In genomic region chr12:52771088-52771487, GRCh38 we compare ENCODE assay signal across 38 cellular contexts. TPM values are rescaled to one million over a fixed set of nuclear protein-coding genes. Genes with fewer than 3 reads are reported as not detected.
"Had no signal": no experiment of that assay in that cellular context is flagged by ENCODE, and none has a peak within 500 bp of the region (broad histone marks: within the 10 kb centered on the region; RNA-seq: fewer than 3 reads in every experiment).

No MANE protein-coding gene starts in this region.

- ATAC-seq: activated naive CD4-positive, alpha-beta T cell treated with anti-CD3 and anti-CD28 coated beads, Interleukin-2, amount 50 U/mL, for 72 hours; activated naive CD8-positive, alpha-beta T cell treated with anti-CD3 and anti-CD28 coated beads, Interleukin-2, amount 50 U/mL, for 24 hours; activated T-cell treated with anti-CD3 and anti-CD28 coated beads, Interleukin-2, amount 50 U/mL, for 4 hours; activated T-cell treated with anti-CD3 and anti-CD28 coated beads, Interleukin-2, amount 50 U/mL, for 72 hours; activated T-helper 17 cell treated with anti-CD3 and anti-CD28 coated beads, Interleukin-2, amount 50 U/mL, for 72 hours; body of pancreas had no signal

- H3K4me1 ChIP-seq: adrenal gland, ascending aorta, body of pancreas, breast epithelium had no signal

- DNase-seq: activated effector memory CD4-positive, alpha-beta T cell treated with anti-CD3 and anti-CD28 coated beads, Interleukin-2, amount 50 U/mL, for 16 hours; activated effector memory CD4-positive, alpha-beta T cell treated with Interleukin-2 at 50 U/mL for 16 hours; activated gamma-delta T cell; activated gamma-delta T cell treated with Interleukin-2 at 50 U/mL for 16 hours; activated naive CD4-positive, alpha-beta T cell; activated naive CD4-positive, alpha-beta T cell treated with anti-CD3 and anti-CD28 coated beads for 36 hours; activated naive CD4-positive, alpha-beta T cell treated with anti-CD3 and anti-CD28 coated beads, Interleukin-2, amount 10 ng/mL, durations not matched to agents 7 days and 5 days; activated naive CD4-positive, alpha-beta T cell treated with anti-CD3 and anti-CD28 coated beads, Interleukin-2, amount 50 U/mL, for 16 hours; activated naive CD4-positive, alpha-beta T cell treated with Interleukin-2 at 50 U/mL for 16 hours; activated naive CD8-positive, alpha-beta T cell treated with anti-CD3 and anti-CD28 coated beads for 36 hours; activated naive CD8-positive, alpha-beta T cell treated with anti-CD3 and anti-CD28 coated beads, Interleukin-2, amount 10 ng/mL, durations not matched to agents 7 days and 5 days; activated naive CD8-positive, alpha-beta T cell treated with anti-CD3 and anti-CD28 coated beads, Interleukin-2, amount 50 U/mL, for 24 hours; activated T-cell treated with anti-CD3 and anti-CD28 coated beads, Interleukin-2, amount 50 U/mL, for 24 hours; activated T-cell treated with anti-CD3 and anti-CD28 coated beads, Interleukin-2, amount 50 U/mL, for 4 hours; activated T-cell treated with anti-CD3 and anti-CD28 coated beads, Interleukin-2, amount 50 U/mL, for 48 hours; activated T-cell treated with anti-CD3 and anti-CD28 coated beads, Interleukin-2, amount 50 U/mL, for 72 hours; adrenal gland; amniotic stem cell; amygdala; anterior cingulate cortex; aorta; body of pancreas; brain microvascular endothelial cell; caudate nucleus; central memory CD4-positive, alpha-beta T cell; cerebellar nuclear complex had no signal

- H3K4me3 ChIP-seq: adrenal gland, ascending aorta, body of pancreas, breast epithelium, cardiac muscle cell had no signal

- H3K27me3 ChIP-seq: ascending aorta, body of pancreas, breast epithelium had no signal

- H3K27ac ChIP-seq: adrenal gland, ascending aorta, body of pancreas, brain microvascular endothelial cell, breast epithelium, cardiac muscle cell had no signal

- H3K9me3 ChIP-seq: adrenal gland, ascending aorta, body of pancreas, breast epithelium had no signal

- H3K36me3 ChIP-seq: adrenal gland, ascending aorta, brain microvascular endothelial cell, breast epithelium, cardiac muscle cell had no signal

RNA-seq across cellular contexts. Expression of gene KRT76, which starts 6.1 kb away (rescaled TPM):
- total RNA-seq: activated naive CD4-positive, alpha-beta T cell treated with anti-CD3 and anti-CD28 coated beads for 36 hours; activated naive CD4-positive, alpha-beta T cell treated with anti-CD3 and anti-CD28 coated beads, Interleukin-2, amount 50 U/mL, for 72 hours; activated naive CD8-positive, alpha-beta T cell treated with anti-CD3 and anti-CD28 coated beads for 36 hours; activated naive CD8-positive, alpha-beta T cell treated with anti-CD3 and anti-CD28 coated beads, Interleukin-2, amount 10 ng/mL, durations not matched to agents 7 days and 5 days; activated T-cell treated with anti-CD3 and anti-CD28 coated beads, Interleukin-2, amount 50 U/mL, for 4 hours; activated T-cell treated with anti-CD3 and anti-CD28 coated beads, Interleukin-2, amount 50 U/mL, for 72 hours; activated T-helper 1 cell treated with anti-CD3 and anti-CD28 coated beads, Interleukin-12 subunit alpha, Interleukin-12 subunit beta, Interleukin-2, Interleukin-4 antibody, amounts not matched to agents 30 ng/mL and 10 ng/mL and 1 ng/mL, durations not matched to agents 14 hours and 24 hours and 36 hours; activated T-helper 17 cell treated with anti-CD3 and anti-CD28 coated beads, Interleukin-2, amount 50 U/mL, for 72 hours; activated T-helper 2 cell treated with anti-CD3 and anti-CD28 coated beads, Interferon-gamma antibody, Interleukin-2, Interleukin-4, amounts not matched to agents 10 μg/mL and 5 μg/mL and 100 μg/mL, durations not matched to agents 14 hours and 24 hours and 36 hours; adrenal gland; aorta; ascending aorta; astrocyte; body of pancreas; breast epithelium; bronchial epithelial cell; cardiac muscle cell; cardiac septum; cerebellum; chondrocyte had no signal

RNA-seq across cellular contexts. Expression of gene KRT3, which starts 24.8 kb away (rescaled TPM):
- total RNA-seq: activated naive CD4-positive, alpha-beta T cell treated with anti-CD3 and anti-CD28 coated beads for 36 hours; activated naive CD8-positive, alpha-beta T cell treated with anti-CD3 and anti-CD28 coated beads for 36 hours; activated naive CD8-positive, alpha-beta T cell treated with anti-CD3 and anti-CD28 coated beads, Interleukin-2, amount 10 ng/mL, durations not matched to agents 7 days and 5 days; activated T-cell treated with anti-CD3 and anti-CD28 coated beads, Interleukin-2, amount 50 U/mL, for 4 hours; activated T-cell treated with anti-CD3 and anti-CD28 coated beads, Interleukin-2, amount 50 U/mL, for 72 hours; activated T-helper 17 cell treated with anti-CD3 and anti-CD28 coated beads, Interleukin-2, amount 50 U/mL, for 72 hours; activated T-helper 2 cell treated with anti-CD3 and anti-CD28 coated beads, Interferon-gamma antibody, Interleukin-2, Interleukin-4, amounts not matched to agents 10 μg/mL and 5 μg/mL and 100 μg/mL, durations not matched to agents 14 hours and 24 hours and 36 hours; adrenal gland; aorta; ascending aorta; body of pancreas; breast epithelium; cardiac muscle cell; cardiac septum; cerebellum; chondrocyte had no signal

RNA-seq across cellular contexts. Expression of gene KRT4, which starts 42.8 kb away (rescaled TPM):
- total RNA-seq: activated naive CD4-positive, alpha-beta T cell treated with anti-CD3 and anti-CD28 coated beads for 36 hours; activated naive CD4-positive, alpha-beta T cell treated with anti-CD3 and anti-CD28 coated beads, Interleukin-2, amount 50 U/mL, for 72 hours; activated naive CD8-positive, alpha-beta T cell treated with anti-CD3 and anti-CD28 coated beads, Interleukin-2, amount 10 ng/mL, durations not matched to agents 7 days and 5 days; activated T-cell treated with anti-CD3 and anti-CD28 coated beads, Interleukin-2, amount 50 U/mL, for 4 hours; activated T-helper 1 cell treated with anti-CD3 and anti-CD28 coated beads, Interleukin-12 subunit alpha, Interleukin-12 subunit beta, Interleukin-2, Interleukin-4 antibody, amounts not matched to agents 30 ng/mL and 10 ng/mL and 1 ng/mL, durations not matched to agents 14 hours and 24 hours and 36 hours; activated T-helper 17 cell treated with anti-CD3 and anti-CD28 coated beads, Interleukin-2, amount 50 U/mL, for 72 hours; activated T-helper 2 cell treated with anti-CD3 and anti-CD28 coated beads, Interferon-gamma antibody, Interleukin-2, Interleukin-4, amounts not matched to agents 10 μg/mL and 5 μg/mL and 100 μg/mL, durations not matched to agents 14 hours and 24 hours and 36 hours; aorta; ascending aorta; astrocyte; cardiac muscle cell; cardiac septum; cerebellum had no signal
